ENCODE assay signal across 8 cellular contexts in the genomic region with DNA sequence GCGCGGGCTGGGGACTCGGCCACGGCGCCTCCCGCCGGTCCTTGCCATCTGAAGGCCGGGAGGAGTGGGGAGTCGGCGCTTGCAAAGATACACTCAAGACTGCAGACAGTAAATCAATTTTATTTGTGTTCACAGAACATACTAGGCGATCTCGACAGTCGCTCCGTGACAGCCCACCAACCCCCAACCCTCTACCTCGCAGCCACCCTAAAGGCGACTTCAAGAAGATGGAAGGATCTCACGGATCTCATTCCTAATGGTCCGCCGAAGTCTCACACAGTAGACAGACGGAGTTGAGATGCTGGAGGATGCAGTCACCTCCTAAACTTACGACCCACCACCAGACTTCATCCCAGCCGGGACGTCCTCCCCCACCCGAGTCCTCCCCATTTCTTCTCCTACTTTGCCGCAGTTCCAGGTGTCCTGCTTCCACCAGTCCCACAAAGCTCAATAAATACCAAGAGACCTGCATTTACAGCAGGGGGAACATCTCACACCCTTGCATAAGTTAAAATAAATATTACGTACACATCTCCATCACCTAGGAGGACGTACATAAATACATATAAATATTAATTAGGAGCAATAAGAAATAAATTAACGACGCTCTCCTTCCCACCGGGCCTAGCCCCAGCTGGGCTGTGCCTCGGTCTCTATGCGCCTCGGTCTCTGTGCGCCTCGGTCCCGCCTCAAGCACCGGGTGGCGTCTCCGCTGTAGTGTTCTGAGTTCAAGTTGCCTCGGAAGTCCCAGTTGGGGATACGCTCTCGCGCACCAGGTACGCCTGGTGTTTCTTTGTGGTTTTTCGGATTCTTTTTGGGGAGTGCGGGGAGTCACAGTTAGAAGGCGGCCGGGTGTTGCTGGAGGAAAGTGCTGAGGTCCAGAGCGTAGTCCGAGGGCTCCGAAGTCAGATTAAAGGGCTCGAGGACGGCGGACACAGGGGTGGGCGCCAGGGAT. TPM values are rescaled to one million over a fixed set of nuclear protein-coding genes. Genes with fewer than 3 reads are reported as not detected.
DNase-seq lines count a peak whose midpoint lies in the region; ATAC-seq and TF ChIP-seq lines count a peak whose summit lies in the region.

No MANE protein-coding gene starts in this region.

- peak; percentile 3 for ATAC-seq in HG03342 (IDR thresholded peaks at IDR 0.05; ENCODE audit: unreplicated experiment)

- CTCF ChIA-PET in activated CD4-positive, alpha-beta memory T cell treated with anti-CD3 and anti-CD28 coated beads, Interleukin-2, amount 10 ng/mL, durations not matched to agents 7 days and 5 days (lab: Charles Lee): interaction anchor here (0.7 to 2.0 kb wide), 12 partner anchors 12 to 337 kb away, joined by 3 to 8 read pairs (median 3); no protein-coding TSS in a partner anchor

- peak; percentile 52 for DNase-seq in activated CD4-positive, alpha-beta memory T cell treated with anti-CD3 and anti-CD28 coated beads, Interleukin-2, amount 10 ng/mL, durations not matched to agents 7 days and 5 days
- DNase-seq in esophagus squamous epithelium (lab: John Stamatoyannopoulos, UW) (no peak), neural crest cell (ENCODE audit: low read depth, low spot score) (no peak), NCI-H1436 treated with DMSO at 0.1 percent for 48 hours (lab: John Stamatoyannopoulos, UW) (no peak), hypothalamus (lab: John Stamatoyannopoulos, UW) (no peak), HPDE6-E6E7 (ENCODE audit: extremely low spot score) (no peak)

- intact Hi-C loops in esophagus squamous epithelium (cut with DNase I): loop anchor here (5.0 kb wide), 2 partner anchors 79 to 139 kb away; partner anchors contain the start of gene DDR1

- H3K27me3 Mint-ChIP-seq in activated CD4-positive, alpha-beta memory T cell treated with anti-CD3 and anti-CD28 coated beads, Interleukin-2, amount 10 ng/mL, durations not matched to agents 7 days and 5 days: peaks cover 6% of the 10 kb centered on the region
- peaks cover 15% of the 10 kb centered on the region for H3K27me3 Mint-ChIP-seq in neural crest cell (ENCODE audit: low read depth)

- H3K9me3 ChIP-seq in esophagus squamous epithelium: no peaks in the 10 kb centered on the region

- TF ChIP-seq POLR2A in GM18526 (IDR thresholded peaks at IDR 0.05; ENCODE audit: extremely low read depth, insufficient read length) (peak; percentile 24), esophagus squamous epithelium (IDR thresholded peaks at IDR 0.05) (no peak)

- peaks cover 59% of the 10 kb centered on the region for H3K4me1 Mint-ChIP-seq in activated CD4-positive, alpha-beta memory T cell treated with anti-CD3 and anti-CD28 coated beads, Interleukin-2, amount 10 ng/mL, durations not matched to agents 7 days and 5 days
- peaks cover 44% of the 10 kb centered on the region for H3K4me1 Mint-ChIP-seq in neural crest cell

- H3K27ac ChIP-seq in esophagus squamous epithelium: peak overlapping the region; percentile 92 to 99 (median 96)

- H3K27me3 ChIP-seq in esophagus squamous epithelium: no peaks in the 10 kb centered on the region

- H3K36me3 Mint-ChIP-seq in activated CD4-positive, alpha-beta memory T cell treated with anti-CD3 and anti-CD28 coated beads, Interleukin-2, amount 10 ng/mL, durations not matched to agents 7 days and 5 days (ENCODE audit: low read depth): peaks cover 42% of the 10 kb centered on the region
- peaks cover 7% of the 10 kb centered on the region for H3K36me3 Mint-ChIP-seq in neural crest cell (ENCODE audit: low read depth)

- H3K36me3 ChIP-seq in esophagus squamous epithelium: peaks cover 4 to 28% (median 15%) of the 10 kb centered on the region in 3 donors

- POLR2A ChIA-PET in activated CD4-positive, alpha-beta memory T cell treated with anti-CD3 and anti-CD28 coated beads, Interleukin-2, amount 10 ng/mL, durations not matched to agents 7 days and 5 days (lab: Charles Lee): interaction anchor here (1.0 to 2.3 kb wide), 10 partner anchors 12 to 170 kb away, joined by 3 to 8 read pairs (median 4); partner anchors contain the start of genes MDC1 and VARS2

- peaks cover 18 to 79% (median 34%) of the 10 kb centered on the region in 3 donors for H3K4me1 ChIP-seq in esophagus squamous epithelium

- WGBS in esophagus squamous epithelium, 2 donors: 3 to 4% methylated on average over 44 of the region's 55 CpGs

- H3K27ac Mint-ChIP-seq in activated CD4-positive, alpha-beta memory T cell treated with anti-CD3 and anti-CD28 coated beads, Interleukin-2, amount 10 ng/mL, durations not matched to agents 7 days and 5 days: peak overlapping the region; percentile 85
- peak overlapping the region; percentile 29 for H3K27ac Mint-ChIP-seq in neural crest cell (ENCODE audit: unreplicated experiment)

- H3K4me3 ChIP-seq in esophagus squamous epithelium: peak overlapping the region; percentile 58 to 90 (median 82)

- H3K9me3 Mint-ChIP-seq in activated CD4-positive, alpha-beta memory T cell treated with anti-CD3 and anti-CD28 coated beads, Interleukin-2, amount 10 ng/mL, durations not matched to agents 7 days and 5 days: no peaks in the 10 kb centered on the region
- H3K9me3 Mint-ChIP-seq in neural crest cell: no peaks in the 10 kb centered on the region

- TF ChIP-seq CTCF in esophagus squamous epithelium (IDR thresholded peaks at IDR 0.05): peak in 1 of 6 experiments; percentile 2
- TF ChIP-seq CTCF in neural crest cell (conservative IDR thresholded peaks at IDR 0.05): no peak

- H3K4me3 Mint-ChIP-seq in activated CD4-positive, alpha-beta memory T cell treated with anti-CD3 and anti-CD28 coated beads, Interleukin-2, amount 10 ng/mL, durations not matched to agents 7 days and 5 days: peak overlapping the region; percentile 92
- H3K4me3 Mint-ChIP-seq in neural crest cell: peak overlapping the region; percentile 96

RNA-seq across cellular contexts. Expression of gene FLOT1, which starts 0.9 kb away (rescaled TPM):
- 100 to 1,000 TPM; 125 to 131 TPM for total RNA-seq in activated CD4-positive, alpha-beta memory T cell treated with anti-CD3 and anti-CD28 coated beads, Interleukin-2, amount 10 ng/mL, durations not matched to agents 7 days and 5 days
- total RNA-seq in esophagus squamous epithelium (10 to 100 TPM; 46.7 to 88.8 (median 64.4) TPM), neural crest cell (100 and 106 TPM in 2 replicates)

RNA-seq across cellular contexts. Expression of gene IER3, which starts 1.0 kb away (rescaled TPM):
- 10 to 100 TPM; 11.2 to 13.1 TPM for total RNA-seq in activated CD4-positive, alpha-beta memory T cell treated with anti-CD3 and anti-CD28 coated beads, Interleukin-2, amount 10 ng/mL, durations not matched to agents 7 days and 5 days
- total RNA-seq in esophagus squamous epithelium (10 to 100 TPM; 41.4 to 87.9 (median 66.0) TPM), neural crest cell (4.8 and 6.3 TPM in 2 replicates)

RNA-seq across cellular contexts. Expression of gene TUBB, which starts 23.2 kb away (rescaled TPM):
- total RNA-seq in activated CD4-positive, alpha-beta memory T cell treated with anti-CD3 and anti-CD28 coated beads, Interleukin-2, amount 10 ng/mL, durations not matched to agents 7 days and 5 days: 1,000 to 10,000 TPM; 1,162 to 1,172 TPM
- total RNA-seq in esophagus squamous epithelium (100 to 1,000 TPM; 151 to 351 (median 255) TPM), neural crest cell (1,986 and 2,086 TPM in 2 replicates)

RNA-seq across cellular contexts. Expression of gene MDC1, which starts 26.3 kb away (rescaled TPM):
- total RNA-seq in activated CD4-positive, alpha-beta memory T cell treated with anti-CD3 and anti-CD28 coated beads, Interleukin-2, amount 10 ng/mL, durations not matched to agents 7 days and 5 days: 10 to 100 TPM; 49.7 to 54.6 TPM
- total RNA-seq in esophagus squamous epithelium: 1 to 10 TPM; 2.4 to 7.4 (median 7.0) TPM
- total RNA-seq in neural crest cell: 104 and 107 TPM in 2 replicates

RNA-seq across cellular contexts. Expression of gene NRM, which starts 52.6 kb away (rescaled TPM):
- 10 to 100 TPM; 40.5 to 41.1 TPM for total RNA-seq in activated CD4-positive, alpha-beta memory T cell treated with anti-CD3 and anti-CD28 coated beads, Interleukin-2, amount 10 ng/mL, durations not matched to agents 7 days and 5 days
- 1 to 10 TPM; 3.8 to 7.4 (median 6.7) TPM for total RNA-seq in esophagus squamous epithelium
- total RNA-seq in neural crest cell: 66.5 and 69.2 TPM in 2 replicates
